2 cellular contexts compared by ENCODE assay signal in the genomic region with DNA sequence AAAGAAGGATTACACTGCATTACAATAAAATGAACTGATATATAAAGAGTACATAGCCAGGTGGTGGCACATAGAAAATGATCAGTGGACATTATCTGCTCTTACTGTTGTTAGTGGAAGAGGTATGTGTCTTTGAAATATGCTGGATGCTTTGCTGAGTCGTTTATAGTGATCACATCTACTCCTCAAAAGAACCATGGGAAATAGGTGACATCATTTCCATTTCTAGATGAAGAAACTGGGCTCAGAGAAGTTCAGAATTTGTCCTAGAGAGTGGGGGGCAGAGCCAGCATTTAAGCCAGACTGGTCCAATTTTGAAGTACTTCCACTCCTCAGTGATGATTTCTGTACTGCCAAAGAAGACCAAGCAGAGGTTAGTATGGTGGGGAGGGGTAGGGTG.
TF ChIP-seq lines count a peak whose summit lies in the region.

No MANE protein-coding gene starts in this region.

TF ChIP-seq in HepG2, 621 proteins besides CTCF, POLR2A, EP300 and RAD21:
- TF ChIP-seq ATF7 (IDR thresholded peaks at IDR 0.05) (0 out of 2 replicates have a peak, but pooled peaks have one; percentile 13), ATF7 (CRISPR knock-in tag; IDR thresholded peaks at IDR 0.05) (no peak), CBFB (CRISPR knock-in tag; IDR thresholded peaks at IDR 0.05) (no peak)

TF ChIP-seq in K562, 482 proteins besides CTCF, POLR2A, EP300 and RAD21:
- TF ChIP-seq ATF3 (IDR thresholded peaks at IDR 0.05) = peak; percentile 50; the same call in 1 of the 2 replicates
- TF ChIP-seq ATF3 (CRISPR knock-in tag; conservative IDR thresholded peaks at IDR 0.05) = no peak
- no peak for TF ChIP-seq ZNF445 (CRISPR knock-in tag; IDR thresholded peaks at IDR 0.05; ENCODE audit: low read depth)
- TF ChIP-seq ARID3B (CRISPR knock-in tag; IDR thresholded peaks at IDR 0.05; ENCODE audit: borderline replicate concordance) = no peak
- 0 out of 2 replicates have a peak, but pooled peaks have one; percentile 11 for TF ChIP-seq MEF2A (IDR thresholded peaks at IDR 0.05; ENCODE audit: control insufficient read depth, low read depth, low read length)
- TF ChIP-seq SMARCA5 (IDR thresholded peaks at IDR 0.05) = no peak
